ENCODE assay signal across 8 cellular contexts in the genomic region with DNA sequence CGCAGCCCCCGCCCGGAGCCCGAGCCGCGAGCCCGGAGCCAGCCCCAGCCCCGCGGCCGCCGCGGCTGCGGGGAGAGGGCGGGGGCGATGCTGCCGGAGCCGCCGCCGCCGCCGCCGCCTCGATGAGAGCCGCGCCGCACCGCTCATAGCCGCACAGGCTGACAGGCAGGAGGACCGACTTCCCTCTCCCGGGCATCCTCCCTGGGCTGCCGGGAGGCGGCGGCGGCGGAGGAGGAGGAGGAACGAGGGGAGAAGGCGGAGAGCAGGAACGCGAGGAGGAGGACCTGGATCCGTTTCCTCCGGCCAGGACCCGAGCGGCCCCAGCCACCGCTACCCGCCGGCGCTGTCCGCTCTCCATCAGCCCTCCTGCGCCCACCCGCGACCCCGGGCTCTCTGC. TPM values are rescaled to one million over a fixed set of nuclear protein-coding genes. Genes with fewer than 3 reads are reported as not detected.
DNase-seq lines count a peak whose midpoint lies in the region; ATAC-seq and TF ChIP-seq lines count a peak whose summit lies in the region.

No MANE protein-coding gene starts in this region.

- H3K36me3 Mint-ChIP-seq in CD14-positive monocyte = peaks cover 6 to 11% of the 10 kb centered on the region in 2 donors
- peaks cover 4% of the 10 kb centered on the region for H3K36me3 Mint-ChIP-seq in endothelial cell (ENCODE audit: low read depth, unreplicated experiment)

- H3K9me3 Mint-ChIP-seq in CD14-positive monocyte (peaks cover 0 to 17% (median 11%) of the 10 kb centered on the region in 7 donors), endothelial cell (ENCODE audit: unreplicated experiment) (no peaks in the 10 kb centered on the region)

- ATAC-seq in GM19025 (IDR thresholded peaks at IDR 0.05; ENCODE audit: low read depth, unreplicated experiment) = peak; percentile 31
- peak; percentile 14 for ATAC-seq in HG03097 (IDR thresholded peaks at IDR 0.05; ENCODE audit: low FRiP score, unreplicated experiment)

- TF ChIP-seq CTCF in CD14-positive monocyte (IDR thresholded peaks at IDR 0.05) (no peak), endothelial cell (IDR thresholded peaks at IDR 0.05; ENCODE audit: unreplicated experiment) (no peak)

- DNase-seq in CD14-positive monocyte (ENCODE audit: low spot score) (no peak), SK-MEL-5 (ENCODE audit: low read depth, low spot score) (peak; percentile 42), endothelial cell (ENCODE audit: low spot score) (peak; percentile 56), myocyte (ENCODE audit: low read depth) (peak; percentile 52), DMS153 (lab: John Stamatoyannopoulos, UW) (no peak), HUDEP-2 (lab: John Stamatoyannopoulos, UW; ENCODE audit: unreplicated experiment in 76 of 76) (no peak)

- H3K27me3 Mint-ChIP-seq in CD14-positive monocyte (ENCODE audit: low read depth in 3 of 3) (peaks cover 71 to 85% (median 73%) of the 10 kb centered on the region in 3 donors), endothelial cell (ENCODE audit: unreplicated experiment) (peaks cover 16% of the 10 kb centered on the region)

- peak overlapping the region; percentile 11 to 37 for H3K4me3 Mint-ChIP-seq in CD14-positive monocyte
- no peak overlapping the region for H3K4me3 Mint-ChIP-seq in endothelial cell (ENCODE audit: unreplicated experiment)

- intact Hi-C loops in CD14-positive monocyte (cut with micrococcal nuclease) = no loop called here

- H3K4me1 Mint-ChIP-seq in CD14-positive monocyte (peaks cover 32% of the 10 kb centered on the region), endothelial cell (ENCODE audit: unreplicated experiment) (peaks cover 22% of the 10 kb centered on the region)

- H3K27ac Mint-ChIP-seq in CD14-positive monocyte = no peak overlapping the region
- no peak overlapping the region for H3K27ac Mint-ChIP-seq in endothelial cell (ENCODE audit: unreplicated experiment)

- in situ Hi-C loops in SK-MEL-5 (cut with HindIII; ENCODE audit: low pct_unique_long_range_greater_than_20kb, low sequenced_read_pairs) = no loop called here

RNA-seq across cellular contexts. Expression of a gene that starts 0.4 kb away (rescaled TPM):
- polyA plus RNA-seq in CD14-positive monocyte = not detected
- total RNA-seq in SK-MEL-5 (2014; rRNA removed; shearing (Covaris generic)) = 5.5 and 6.4 TPM in 2 replicates
- 16.5 and 24.2 TPM in 2 replicates for polyA plus RNA-seq in SK-MEL-5 (2015; cell fraction: cytosol; rRNA removed)
- polyA plus RNA-seq in SK-MEL-5 (2015; cell fraction: nucleus; rRNA removed) = 38.6 and 40.4 TPM in 2 replicates
- total RNA-seq in endothelial cell (ENCODE audit: unreplicated experiment) (17.5 TPM), myocyte (3.6 and 8.2 TPM in 2 replicates)
- polyA plus RNA-seq in myocyte (2012) = 9.9 TPM

Comparison
In these comparisons a context has a peak if more than half of its experiments do, and no peak if none do; other contexts are left out.
1. DNase-seq: peak in SK-MEL-5 (single experiment), endothelial cell (single experiment) and myocyte (single experiment); none in CD14-positive monocyte (single experiment), DMS153 (single experiment) and HUDEP-2 (0 of 76).